9 cellular contexts compared by ENCODE assay signal in genomic region chrX:75887833-75888232, GRCh38.
"Had no signal": no experiment of that assay in that cellular context is flagged by ENCODE, and none has a peak within 500 bp of the region (broad histone marks: within the 10 kb centered on the region; RNA-seq: fewer than 3 reads in every experiment).

No MANE protein-coding gene starts in this region.

- DNase-seq: GOT3, HFFc6, IMR-90, KG1 had no signal

- H3K4me1 ChIP-seq: HAP-1 had no signal

- ATAC-seq: HCT116, K562 had no signal

- H3K9me3 ChIP-seq: HAP-1 had no signal

- H3K36me3 ChIP-seq: HAP-1 had no signal

- H3K4me3 ChIP-seq: HAP-1, K562 had no signal

- FAIRE-seq: H54, HTR-8/SVneo, K562 had no signal

- H3K4me3 Mint-ChIP-seq: HFFc6 had no signal

- H3K9me3 Mint-ChIP-seq: HFFc6 had no signal

- H3K27ac Mint-ChIP-seq: HFFc6 had no signal
